In genomic region chr20:32652739-32653526, GRCh38 we compare ENCODE assay signal across 1 cellular context.
A peak's percentile ranks its signal among the peaks of the same experiment; 100 is the strongest.
TF ChIP-seq lines count a peak whose summit lies in the region.

No MANE protein-coding gene starts in this region.

TF ChIP-seq in HepG2, 621 proteins besides CTCF, POLR2A, EP300 and RAD21 (continued from another document and continues in another):
- TF ChIP-seq TARDBP (CRISPR knock-in tag; IDR thresholded peaks at IDR 0.05) (peak; percentile 80; the same call in 1 of the 2 replicates), KDM1A (CRISPR knock-in tag; IDR thresholded peaks at IDR 0.05) (0 out of 2 replicates have a peak, but pooled peaks have one; percentile 37), ZNF430 (CRISPR knock-in tag; IDR thresholded peaks at IDR 0.05) (peak; percentile 49; the same call in 1 of the 2 replicates), HOXA5 (CRISPR knock-in tag; IDR thresholded peaks at IDR 0.05) (peak; percentile 96), YEATS4 (CRISPR knock-in tag; IDR thresholded peaks at IDR 0.05; ENCODE audit: borderline replicate concordance) (peak; percentile 66; the same call in 1 of the 2 replicates), FOXP4 (CRISPR knock-in tag; IDR thresholded peaks at IDR 0.05) (peak; percentile 79), ZNF580 (CRISPR knock-in tag; IDR thresholded peaks at IDR 0.05; ENCODE audit: borderline replicate concordance, low read depth) (peak; percentile 98; the same call in 1 of the 2 replicates), STAT6 (CRISPR knock-in tag; IDR thresholded peaks at IDR 0.05; ENCODE audit: borderline replicate concordance) (peak; percentile 98), ZNF850 (CRISPR knock-in tag; conservative IDR thresholded peaks at IDR 0.05) (no peak), DNMT1 (CRISPR knock-in tag; IDR thresholded peaks at IDR 0.05) (peak; percentile 92; the same call in 1 of the 2 replicates), SOX13 (IDR thresholded peaks at IDR 0.05) (no peak), SOX13 (CRISPR knock-in tag; conservative IDR thresholded peaks at IDR 0.05 in 1 of 2, IDR thresholded peaks at IDR 0.05 in 1 of 2) (peak in 1 of 2 experiments; percentile 47; a peak in 1 of 4 replicates), TGIF2 (CRISPR knock-in tag; IDR thresholded peaks at IDR 0.05) (peak; percentile 61), AHR (CRISPR knock-in tag; IDR thresholded peaks at IDR 0.05) (peak; percentile 89; the same call in 1 of the 2 replicates), ATM (IDR thresholded peaks at IDR 0.05; ENCODE audit: borderline replicate concordance) (no peak), KLF9 (CRISPR knock-in tag; IDR thresholded peaks at IDR 0.05; ENCODE audit: low read depth) (peak; percentile 85; the same call in 1 of the 2 replicates), PAXIP1 (CRISPR knock-in tag; conservative IDR thresholded peaks at IDR 0.05) (peak; percentile 78), NFYB (CRISPR knock-in tag; IDR thresholded peaks at IDR 0.05) (no peak), PATZ1 (CRISPR knock-in tag; IDR thresholded peaks at IDR 0.05) (peak; percentile 92), MAF1 (CRISPR knock-in tag; IDR thresholded peaks at IDR 0.05; ENCODE audit: borderline replicate concordance) (0 out of 2 replicates have a peak, but pooled peaks have one; percentile 53), HINFP (CRISPR knock-in tag; IDR thresholded peaks at IDR 0.05; ENCODE audit: low read depth) (peak; percentile 72; the same call in 1 of the 2 replicates), ZSCAN9 (CRISPR knock-in tag; IDR thresholded peaks at IDR 0.05; ENCODE audit: borderline replicate concordance) (peak; percentile 94; the same call in 1 of the 2 replicates), ZBTB26 (CRISPR knock-in tag; IDR thresholded peaks at IDR 0.05; ENCODE audit: borderline replicate concordance) (peak; percentile 80; the same call in 1 of the 2 replicates), ZNF644 (CRISPR knock-in tag; IDR thresholded peaks at IDR 0.05; ENCODE audit: low read depth) (0 out of 2 replicates have a peak, but pooled peaks have one; percentile 13), FOXM1 (CRISPR knock-in tag; IDR thresholded peaks at IDR 0.05) (no peak; the same call in 1 of the 2 replicates), ZNF670 (CRISPR knock-in tag; IDR thresholded peaks at IDR 0.05; ENCODE audit: borderline replicate concordance) (no peak), FOXA3 (CRISPR knock-in tag; IDR thresholded peaks at IDR 0.05) (peak; percentile 80), SRF (IDR thresholded peaks at IDR 0.05; ENCODE audit: low read depth, low read length) (peak; percentile 27; the same call in 1 of the 2 replicates), FLYWCH1 (CRISPR knock-in tag; IDR thresholded peaks at IDR 0.05) (no peak), BRD4 (CRISPR knock-in tag; IDR thresholded peaks at IDR 0.05) (peak; percentile 35; the same call in 1 of the 2 replicates), ZNF788 (CRISPR knock-in tag; IDR thresholded peaks at IDR 0.05; ENCODE audit: borderline replicate concordance) (peak; percentile 97), RERE (CRISPR knock-in tag; IDR thresholded peaks at IDR 0.05; ENCODE audit: low read depth) (peak; percentile 67; the same call in 1 of the 2 replicates), ELK4 (CRISPR knock-in tag; IDR thresholded peaks at IDR 0.05; ENCODE audit: borderline replicate concordance) (no peak), THRA (CRISPR knock-in tag; IDR thresholded peaks at IDR 0.05; ENCODE audit: borderline replicate concordance) (peak; percentile 82)
